6 cellular contexts compared by ENCODE assay signal in genomic region chr14:21470890-21471289, GRCh38. TPM values are rescaled to one million over a fixed set of nuclear protein-coding genes. Genes with fewer than 3 reads are reported as not detected.
DNase-seq lines count a peak whose midpoint lies in the region; ATAC-seq, FAIRE-seq and TF ChIP-seq lines count a peak whose summit lies in the region.
"Not testable (repeated sequence)": the region's sequence is repeated elsewhere in the genome, so short reads cannot be mapped to it uniquely, and the experiment has no call there.

No MANE protein-coding gene starts in this region.

- CTCF ChIA-PET in HEK293T (lab: Yijun Ruan, JAX), result interaction anchor here (0.6 to 0.7 kb wide), 2 partner anchors 19 to 99 kb away, joined by 5 read pairs; no protein-coding TSS in a partner anchor
- CTCF ChIA-PET in WTC11 (lab: Charles Lee), result interaction anchor here (0.6 to 1.3 kb wide), 3 partner anchors 9 to 699 kb away, joined by 3 to 5 read pairs (median 3); no protein-coding TSS in a partner anchor
- CTCF ChIA-PET in K562 (lab: Yijun Ruan, JAX; ENCODE audit: low intra/inter-chr PET ratio), result not testable (repeated sequence)

- not testable (repeated sequence) for H3K27me3 Mint-ChIP-seq in GM23338 (ENCODE audit: insufficient read depth, low read depth, poor library complexity); WTC11 (ENCODE audit: low read depth)

- not testable (repeated sequence) for H3K27ac ChIP-seq in GM23338 (ENCODE audit: low read depth); K562 (ENCODE audit: extremely low read depth, low read depth, low read length)

- H3K27ac Mint-ChIP-seq in GM23338, WTC11: not testable (repeated sequence)

- intact Hi-C loops in K562 (cut with micrococcal nuclease), result not testable (repeated sequence)

- POLR2A ChIA-PET in HEK293T (lab: Yijun Ruan, JAX), result not testable (repeated sequence)
- POLR2A ChIA-PET in WTC11 (lab: Charles Lee) (interaction anchor here (0.7 kb wide), 2 partner anchors 246 to 331 kb away, joined by 3 read pairs; no protein-coding TSS in a partner anchor), K562 (lab: Yijun Ruan, JAX) (interaction anchor here (0.6 to 1.2 kb wide), 2 partner anchors 13 to 56 kb away, joined by 3 read pairs; no protein-coding TSS in a partner anchor)

- not testable (repeated sequence) for H3K27me3 ChIP-seq in GM23338 (ENCODE audit: insufficient read depth); Loucy (ENCODE audit: insufficient read depth, low read length, poor library complexity, severe bottlenecking); K562 (ENCODE audit: control insufficient read depth in 2 of 2, insufficient read depth in 2 of 2, low read length in 2 of 2)

- H4K20me1 ChIP-seq in GM23338 (replicated peaks; ENCODE audit: insufficient read depth); Loucy (ENCODE audit: insufficient read depth, low read length, poor library complexity, severe bottlenecking); K562 (replicated peaks; ENCODE audit: control insufficient read depth, insufficient read depth, low read length): not testable (repeated sequence)

- H3K79me2 ChIP-seq in GM23338 (replicated peaks; ENCODE audit: insufficient read depth); K562 (ENCODE audit: control insufficient read depth, insufficient read depth, low read length): not testable (repeated sequence)
- peaks cover 27% of the 10 kb centered on the region for H3K79me2 ChIP-seq in Loucy (ENCODE audit: insufficient read depth, low read length)

- ATAC-seq in GM23338, WTC11, K562: not testable (repeated sequence)

- not testable (repeated sequence) for H3K9me1 ChIP-seq in K562 (ENCODE audit: control insufficient read depth, insufficient read depth, low read length)

- not testable (repeated sequence) for DNase-seq in GM23338 (ENCODE audit: low spot score); HEK293T (ENCODE audit: extremely low spot score); WTC11 (ENCODE audit: low spot score); K562 (ENCODE audit: extremely low read depth in 1 of 4, low spot score in 3 of 4)
- peak; percentile 15 for DNase-seq in activated CD4-positive, alpha-beta T cell treated with anti-CD3 and anti-CD28 coated beads for 48 hours

- not testable (repeated sequence) for TF ChIP-seq EP300 in K562 (IDR thresholded peaks at IDR 0.05; ENCODE audit: low read length)

- not testable (repeated sequence) for H2AFZ ChIP-seq in GM23338; Loucy (ENCODE audit: low read length); K562 (ENCODE audit: low read depth, low read length)

- in situ Hi-C loops in K562 (cut with MboI), result not testable (repeated sequence)

- TF ChIP-seq RAD21 in K562 (CRISPR knock-in tag; conservative IDR thresholded peaks at IDR 0.05 in 1 of 2, IDR thresholded peaks at IDR 0.05 in 1 of 2), result not testable (repeated sequence)

- not testable (repeated sequence) for H3K4me2 ChIP-seq in GM23338; Loucy (ENCODE audit: low read depth, low read length, poor library complexity, severe bottlenecking); K562 (ENCODE audit: insufficient read depth, low read length)

- TF ChIP-seq POLR2A in K562 (conservative IDR thresholded peaks at IDR 0.05), result not testable (repeated sequence)

- H3K9me3 Mint-ChIP-seq in GM23338, WTC11: not testable (repeated sequence)

- WGBS in K562 (ENCODE audit: insufficient coverage, low coverage, missing lambda C conversion rate), result 83% methylated on average over 3 of the region's 7 CpGs

- BruUV-seq in K562 (replicated peaks; lab: Mats Ljungman, UMichigan), result not testable (repeated sequence)

- H3K4me3 Mint-ChIP-seq in GM23338, WTC11: not testable (repeated sequence)

- peaks cover 14% of the 10 kb centered on the region; the same call in 1 of the 2 replicates for H3K36me3 ChIP-seq in GM23338 (ENCODE audit: insufficient read depth)
- peaks cover 21% of the 10 kb centered on the region; the same call in 1 of the 2 replicates for H3K36me3 ChIP-seq in Loucy (ENCODE audit: insufficient read depth, low read length)
- H3K36me3 ChIP-seq in K562 (ENCODE audit: control insufficient read depth, insufficient read depth, low read length), result peaks cover 21% of the 10 kb centered on the region; the same call in 2 of the 3 replicates

- H3K36me3 Mint-ChIP-seq in GM23338 (ENCODE audit: low read depth) (peaks cover 61% of the 10 kb centered on the region), WTC11 (peaks cover 55% of the 10 kb centered on the region)

- not testable (repeated sequence) for H3K4me3 ChIP-seq in GM23338; Loucy (ENCODE audit: low read length, poor library complexity, severe bottlenecking); K562

- TF ChIP-seq CTCF in GM23338 (conservative IDR thresholded peaks at IDR 0.05; ENCODE audit: low read depth in 2 of 2), result 0 out of 4 replicates have a peak, but pooled peaks have one; percentile 8 to 13
- TF ChIP-seq CTCF in Loucy (conservative IDR thresholded peaks at IDR 0.05; ENCODE audit: low read length), result 0 out of 2 replicates have a peak, but pooled peaks have one; percentile 9
- TF ChIP-seq CTCF in WTC11 (IDR thresholded peaks at IDR 0.05); K562 (IDR thresholded peaks at IDR 0.05 in 2 of 3, conservative IDR thresholded peaks at IDR 0.05 in 1 of 3; ENCODE audit: insufficient read depth in 2 of 3, low read depth in 1 of 3, low read length in 3 of 3): not testable (repeated sequence)

- not testable (repeated sequence) for H3K9me3 ChIP-seq in Loucy (ENCODE audit: insufficient read depth, low read depth, low read length); K562 (replicated peaks; ENCODE audit: control insufficient read depth, insufficient read depth, low read depth, low read length)

- FAIRE-seq in K562 (lab: Jason Lieb, UNC), result not testable (repeated sequence)

- H3K9me2 ChIP-seq in GM23338 (ENCODE audit: insufficient read depth); Loucy (replicated peaks; ENCODE audit: low read depth, low read length): not testable (repeated sequence)

- H3K9ac ChIP-seq in Loucy (ENCODE audit: low read depth, low read length, poor library complexity, severe bottlenecking); K562 (ENCODE audit: insufficient read depth in 1 of 2, low read depth in 2 of 2, low read length in 2 of 2): not testable (repeated sequence)

- H3K4me1 Mint-ChIP-seq in GM23338, WTC11: not testable (repeated sequence)

- H3F3A ChIP-seq in GM23338 (replicated peaks; ENCODE audit: low read depth); Loucy (ENCODE audit: low read depth): not testable (repeated sequence)

- H3K4me1 ChIP-seq in GM23338 (ENCODE audit: insufficient read depth); K562 (replicated peaks in 1 of 2; ENCODE audit: control insufficient read depth in 2 of 2, insufficient read depth in 2 of 2, low read length in 2 of 2): not testable (repeated sequence)
- H3K4me1 ChIP-seq in Loucy (ENCODE audit: insufficient read depth, low read length, poor library complexity, severe bottlenecking), result peaks cover 18% of the 10 kb centered on the region

RNA-seq across cellular contexts. Expression of gene RAB2B, which starts 5.9 kb away (rescaled TPM):
- total RNA-seq in GM23338 (2014; rRNA removed; shearing (Covaris generic)), result 29.9 and 35.7 TPM in 2 replicates
- polyA plus RNA-seq in GM23338 (2016; fragmentation: Nextera tagmentation; extraction: Ambion mirVana) (11.7 and 12.9 TPM in 2 replicates), K562 (2011; rRNA removed) (18.7 and 19.8 TPM in 2 replicates), K562 (2014; fragmentation: Illumina TruSeq; extraction: Trizol) (10.3 and 11.1 TPM in 2 replicates), K562 (2014; fragmentation: Nextera tagmentation; extraction: Ambion mirVana) (10 to 100 TPM in 1 of 2 experiments, 1 to 10 TPM in 1; 4.6 to 10.2 TPM), K562 (2014; rRNA removed) (8.8 and 11.0 TPM in 2 replicates)
- total RNA-seq in WTC11 (2021) (29.6 to 33.3 TPM (median 31.7 TPM) in 3 replicates), K562 (2014; rRNA removed) (5.5 and 8.3 TPM in 2 replicates), K562 (2014; rRNA removed; fragmentation: Illumina TruSeq; extraction: Trizol) (12.3 and 13.3 TPM in 2 replicates), K562 (2015; rRNA removed; fragmentation: Illumina TruSeq; extraction: Trizol) (9.1 and 9.5 TPM in 2 replicates), K562 (2021) (9.8 and 10.5 TPM in 2 replicates)
- total RNA-seq in K562 (2011; cell fraction: chromatin; rRNA removed; ENCODE audit: low replicate concordance), result 19.5 and 32.5 TPM in 2 replicates
- 14.9 and 15.2 TPM in 2 replicates for total RNA-seq in K562 (2011; cell fraction: nucleolus; rRNA removed)
- 26.8 and 40.2 TPM in 2 replicates for total RNA-seq in K562 (2011; cell fraction: nucleoplasm; rRNA removed)
- polyA plus RNA-seq in K562 (2011; cell fraction: cytosol; rRNA removed), result 7.8 and 16.5 TPM in 2 replicates
- polyA plus RNA-seq in K562 (2011; cell fraction: nucleus; rRNA removed), result 16.5 and 26.5 TPM in 2 replicates
- 9.4 and 11.5 TPM in 2 replicates for polyA plus RNA-seq in K562 (2012)
- 29.4 and 32.3 TPM in 2 replicates for polyA minus RNA-seq in K562 (2011; rRNA and poly(A)+ RNA removed)
- 5.9 and 7.5 TPM in 2 replicates for polyA minus RNA-seq in K562 (2011; cell fraction: cytosol; rRNA and poly(A)+ RNA removed)
- 8.2 and 16.6 TPM in 2 replicates for polyA minus RNA-seq in K562 (2011; cell fraction: nucleus; rRNA and poly(A)+ RNA removed)

RNA-seq across cellular contexts. Expression of gene TOX4, which starts 6.1 kb away (rescaled TPM):
- total RNA-seq in GM23338 (2014; rRNA removed; shearing (Covaris generic)), result 37.2 and 45.6 TPM in 2 replicates
- 67.1 and 72.8 TPM in 2 replicates for polyA plus RNA-seq in GM23338 (2016; fragmentation: Nextera tagmentation; extraction: Ambion mirVana)
- total RNA-seq in WTC11 (2021), result 49.1 to 53.0 TPM (median 52.4 TPM) in 3 replicates
- 34.2 and 45.9 TPM in 2 replicates for total RNA-seq in K562 (2011; cell fraction: chromatin; rRNA removed; ENCODE audit: low replicate concordance)
- 28.7 and 29.0 TPM in 2 replicates for total RNA-seq in K562 (2011; cell fraction: nucleolus; rRNA removed)
- total RNA-seq in K562 (2011; cell fraction: nucleoplasm; rRNA removed), result 28.7 and 30.4 TPM in 2 replicates
- total RNA-seq in K562 (2014; rRNA removed), result 9.9 and 14.0 TPM in 2 replicates
- total RNA-seq in K562 (2014; rRNA removed; fragmentation: Illumina TruSeq; extraction: Trizol), result 23.5 and 29.5 TPM in 2 replicates
- 20.2 and 20.6 TPM in 2 replicates for total RNA-seq in K562 (2015; rRNA removed; fragmentation: Illumina TruSeq; extraction: Trizol)
- 44.0 and 47.5 TPM in 2 replicates for total RNA-seq in K562 (2021)
- 61.8 and 64.1 TPM in 2 replicates for polyA plus RNA-seq in K562 (2011; rRNA removed)
- 58.0 and 70.0 TPM in 2 replicates for polyA plus RNA-seq in K562 (2011; cell fraction: cytosol; rRNA removed)
- 55.1 and 55.6 TPM in 2 replicates for polyA plus RNA-seq in K562 (2011; cell fraction: nucleus; rRNA removed)
- 39.8 and 58.6 TPM in 2 replicates for polyA plus RNA-seq in K562 (2012)
- 46.4 and 61.6 TPM in 2 replicates for polyA plus RNA-seq in K562 (2014; fragmentation: Illumina TruSeq; extraction: Trizol)
- 10 to 100 TPM; 41.0 to 76.5 TPM for polyA plus RNA-seq in K562 (2014; fragmentation: Nextera tagmentation; extraction: Ambion mirVana)
- 33.8 and 34.1 TPM in 2 replicates for polyA plus RNA-seq in K562 (2014; rRNA removed)
- 45.4 and 52.8 TPM in 2 replicates for polyA minus RNA-seq in K562 (2011; rRNA and poly(A)+ RNA removed)
- polyA minus RNA-seq in K562 (2011; cell fraction: cytosol; rRNA and poly(A)+ RNA removed), result 18.6 and 19.8 TPM in 2 replicates
- polyA minus RNA-seq in K562 (2011; cell fraction: nucleus; rRNA and poly(A)+ RNA removed), result 10.4 and 14.7 TPM in 2 replicates

RNA-seq across cellular contexts. Expression of gene CHD8, which starts 15.0 kb away (rescaled TPM):
- 97.2 and 129 TPM in 2 replicates for total RNA-seq in GM23338 (2014; rRNA removed; shearing (Covaris generic))
- polyA plus RNA-seq in GM23338 (2016; fragmentation: Nextera tagmentation; extraction: Ambion mirVana) (95.5 and 96.2 TPM in 2 replicates), K562 (2011; rRNA removed) (11.1 and 15.3 TPM in 2 replicates), K562 (2014; fragmentation: Illumina TruSeq; extraction: Trizol) (34.5 and 36.9 TPM in 2 replicates), K562 (2014; fragmentation: Nextera tagmentation; extraction: Ambion mirVana) (10 to 100 TPM; 11.8 to 16.8 TPM), K562 (2014; rRNA removed) (18.1 and 18.8 TPM in 2 replicates)
- total RNA-seq in WTC11 (2021) (119 to 133 TPM (median 119 TPM) in 3 replicates), K562 (2014; rRNA removed) (34.0 and 37.3 TPM in 2 replicates), K562 (2014; rRNA removed; fragmentation: Illumina TruSeq; extraction: Trizol) (32.8 TPM in 2 replicates), K562 (2015; rRNA removed; fragmentation: Illumina TruSeq; extraction: Trizol) (33.1 and 33.6 TPM in 2 replicates), K562 (2021) (43.5 and 51.2 TPM in 2 replicates)
- total RNA-seq in K562 (2011; cell fraction: chromatin; rRNA removed; ENCODE audit: low replicate concordance), result 106 and 148 TPM in 2 replicates
- 49.3 and 52.2 TPM in 2 replicates for total RNA-seq in K562 (2011; cell fraction: nucleolus; rRNA removed)
- 74.3 and 91.6 TPM in 2 replicates for total RNA-seq in K562 (2011; cell fraction: nucleoplasm; rRNA removed)
- 15.5 and 21.4 TPM in 2 replicates for polyA plus RNA-seq in K562 (2011; cell fraction: cytosol; rRNA removed)
- 56.0 and 87.4 TPM in 2 replicates for polyA plus RNA-seq in K562 (2011; cell fraction: nucleus; rRNA removed)
- polyA plus RNA-seq in K562 (2012), result 31.9 and 65.0 TPM in 2 replicates
- polyA minus RNA-seq in K562 (2011; rRNA and poly(A)+ RNA removed), result 30.5 and 38.1 TPM in 2 replicates
- 28.3 and 38.5 TPM in 2 replicates for polyA minus RNA-seq in K562 (2011; cell fraction: cytosol; rRNA and poly(A)+ RNA removed)
- polyA minus RNA-seq in K562 (2011; cell fraction: nucleus; rRNA and poly(A)+ RNA removed), result 24.2 and 39.2 TPM in 2 replicates

RNA-seq across cellular contexts. Expression of gene METTL3, which starts 40.2 kb away (rescaled TPM):
- 125 and 140 TPM in 2 replicates for total RNA-seq in GM23338 (2014; rRNA removed; shearing (Covaris generic))
- polyA plus RNA-seq in GM23338 (2016; fragmentation: Nextera tagmentation; extraction: Ambion mirVana) (87.0 and 100 TPM in 2 replicates), K562 (2011; rRNA removed) (151 and 164 TPM in 2 replicates), K562 (2014; fragmentation: Illumina TruSeq; extraction: Trizol) (68.3 and 74.8 TPM in 2 replicates), K562 (2014; fragmentation: Nextera tagmentation; extraction: Ambion mirVana) (10 to 100 TPM; 42.1 to 66.8 TPM), K562 (2014; rRNA removed) (102 and 115 TPM in 2 replicates)
- total RNA-seq in WTC11 (2021) (87.2 to 93.2 TPM (median 89.5 TPM) in 3 replicates), K562 (2014; rRNA removed) (47.8 and 61.1 TPM in 2 replicates), K562 (2014; rRNA removed; fragmentation: Illumina TruSeq; extraction: Trizol) (57.7 and 65.7 TPM in 2 replicates), K562 (2015; rRNA removed; fragmentation: Illumina TruSeq; extraction: Trizol) (54.7 and 60.2 TPM in 2 replicates), K562 (2021) (59.0 and 63.3 TPM in 2 replicates)
- 295 and 322 TPM in 2 replicates for total RNA-seq in K562 (2011; cell fraction: chromatin; rRNA removed; ENCODE audit: low replicate concordance)
- 198 and 212 TPM in 2 replicates for total RNA-seq in K562 (2011; cell fraction: nucleolus; rRNA removed)
- total RNA-seq in K562 (2011; cell fraction: nucleoplasm; rRNA removed), result 245 and 280 TPM in 2 replicates
- polyA plus RNA-seq in K562 (2011; cell fraction: cytosol; rRNA removed), result 92.2 and 102 TPM in 2 replicates
- polyA plus RNA-seq in K562 (2011; cell fraction: nucleus; rRNA removed), result 670 and 824 TPM in 2 replicates
- polyA plus RNA-seq in K562 (2012), result 55.0 and 67.4 TPM in 2 replicates
- polyA minus RNA-seq in K562 (2011; rRNA and poly(A)+ RNA removed), result 77.7 and 80.8 TPM in 2 replicates
- polyA minus RNA-seq in K562 (2011; cell fraction: cytosol; rRNA and poly(A)+ RNA removed), result 30.7 and 37.8 TPM in 2 replicates
- polyA minus RNA-seq in K562 (2011; cell fraction: nucleus; rRNA and poly(A)+ RNA removed), result 88.6 and 132 TPM in 2 replicates

RNA-seq across cellular contexts. Expression of gene SALL2, which starts 55.3 kb away (rescaled TPM):
- total RNA-seq in GM23338 (2014; rRNA removed; shearing (Covaris generic)), result 256 and 281 TPM in 2 replicates
- polyA plus RNA-seq in GM23338 (2016; fragmentation: Nextera tagmentation; extraction: Ambion mirVana) (121 TPM in 2 replicates), K562 (2011; rRNA removed) (10.0 and 17.5 TPM in 2 replicates), K562 (2014; fragmentation: Illumina TruSeq; extraction: Trizol) (30.4 and 35.8 TPM in 2 replicates), K562 (2014; fragmentation: Nextera tagmentation; extraction: Ambion mirVana) (1 to 10 TPM; 6.6 to 9.9 TPM), K562 (2014; rRNA removed) (12.5 and 13.1 TPM in 2 replicates)
- total RNA-seq in WTC11 (2021) (239 to 307 TPM (median 288 TPM) in 3 replicates), K562 (2014; rRNA removed) (10.0 and 12.1 TPM in 2 replicates), K562 (2014; rRNA removed; fragmentation: Illumina TruSeq; extraction: Trizol) (11.3 and 12.9 TPM in 2 replicates), K562 (2015; rRNA removed; fragmentation: Illumina TruSeq; extraction: Trizol) (14.2 and 15.8 TPM in 2 replicates), K562 (2021) (25.9 and 27.6 TPM in 2 replicates)
- total RNA-seq in K562 (2011; cell fraction: chromatin; rRNA removed; ENCODE audit: low replicate concordance), result 8.5 and 20.3 TPM in 2 replicates
- 11.3 and 18.3 TPM in 2 replicates for total RNA-seq in K562 (2011; cell fraction: nucleolus; rRNA removed)
- total RNA-seq in K562 (2011; cell fraction: nucleoplasm; rRNA removed), result 14.9 and 17.3 TPM in 2 replicates
- polyA plus RNA-seq in K562 (2011; cell fraction: cytosol; rRNA removed), result 15.8 and 23.8 TPM in 2 replicates
- polyA plus RNA-seq in K562 (2011; cell fraction: nucleus; rRNA removed), result 14.0 and 21.8 TPM in 2 replicates
- 18.9 and 27.8 TPM in 2 replicates for polyA plus RNA-seq in K562 (2012)
- polyA minus RNA-seq in K562 (2011; rRNA and poly(A)+ RNA removed), result 17.5 and 19.8 TPM in 2 replicates
- 17.4 and 26.1 TPM in 2 replicates for polyA minus RNA-seq in K562 (2011; cell fraction: cytosol; rRNA and poly(A)+ RNA removed)
- 9.0 and 10.7 TPM in 2 replicates for polyA minus RNA-seq in K562 (2011; cell fraction: nucleus; rRNA and poly(A)+ RNA removed)
